In genomic region chr6:1820165-1820564, GRCh38 we compare ENCODE assay signal across 26 cellular contexts.
DNase-seq lines count a peak whose midpoint lies in the region; ATAC-seq, FAIRE-seq and TF ChIP-seq lines count a peak whose summit lies in the region.
"Had no signal": no experiment of that assay in that cellular context is flagged by ENCODE, and none has a peak within 500 bp of the region (broad histone marks: within the 10 kb centered on the region; RNA-seq: fewer than 3 reads in every experiment).

No MANE protein-coding gene starts in this region.

- ATAC-seq in activated CD8-positive, alpha-beta memory T cell treated with anti-CD3 and anti-CD28 coated beads, Interleukin-2, amount 10 ng/mL, durations not matched to agents 7 days and 5 days: no peak
- ATAC-seq: natural killer cell had no signal

- peaks cover 41% of the 10 kb centered on the region for H3K4me1 ChIP-seq in GM23248 (ENCODE audit: insufficient read depth)
- H3K4me1 ChIP-seq: prostate gland, testis had no signal

- H4K20me1 ChIP-seq in GM23248 (ENCODE audit: insufficient read depth): no peaks in the 10 kb centered on the region

- no peak overlapping the region for H3K4me3 Mint-ChIP-seq in activated CD8-positive, alpha-beta memory T cell treated with anti-CD3 and anti-CD28 coated beads, Interleukin-2, amount 10 ng/mL, durations not matched to agents 7 days and 5 days
- H3K4me3 Mint-ChIP-seq: brain; CD4-positive, alpha-beta memory T cell; natural killer cell had no signal

- in situ Hi-C loops in GM23248 (cut with MboI): no loop called here

- no peak overlapping the region for H2AFZ ChIP-seq in GM23248

- H3K27ac ChIP-seq in GM23248: peak overlapping the region; percentile 60
- H3K27ac ChIP-seq: epithelial cell of prostate, HL-60, prostate gland, testis had no signal

- no peak overlapping the region for H3K27ac Mint-ChIP-seq in activated CD8-positive, alpha-beta memory T cell treated with anti-CD3 and anti-CD28 coated beads, Interleukin-2, amount 10 ng/mL, durations not matched to agents 7 days and 5 days
- H3K27ac Mint-ChIP-seq: CD4-positive, alpha-beta memory T cell; natural killer cell had no signal

- no peaks in the 10 kb centered on the region for H3K27me3 ChIP-seq in GM23248 (replicated peaks; ENCODE audit: insufficient read depth)
- H3K27me3 ChIP-seq: heart right ventricle, testis had no signal

- CTCF ChIA-PET in activated CD8-positive, alpha-beta memory T cell treated with anti-CD3 and anti-CD28 coated beads, Interleukin-2, amount 10 ng/mL, durations not matched to agents 7 days and 5 days (lab: Charles Lee): no interaction called here

- no peaks in the 10 kb centered on the region for H3K36me3 ChIP-seq in GM23248 (ENCODE audit: low read depth)
- H3K36me3 ChIP-seq: heart right ventricle, prostate gland had no signal

- no peaks in the 10 kb centered on the region for H3K9me3 ChIP-seq in GM23248 (ENCODE audit: low read depth)
- H3K9me3 ChIP-seq: heart right ventricle, prostate gland, testis had no signal

- no peaks in the 10 kb centered on the region for H3K4me1 Mint-ChIP-seq in activated CD8-positive, alpha-beta memory T cell treated with anti-CD3 and anti-CD28 coated beads, Interleukin-2, amount 10 ng/mL, durations not matched to agents 7 days and 5 days
- H3K4me1 Mint-ChIP-seq: natural killer cell had no signal

- no peak overlapping the region for H3K9ac ChIP-seq in GM23248

- no peaks in the 10 kb centered on the region for H3K36me3 Mint-ChIP-seq in activated CD8-positive, alpha-beta memory T cell treated with anti-CD3 and anti-CD28 coated beads, Interleukin-2, amount 10 ng/mL, durations not matched to agents 7 days and 5 days
- H3K36me3 Mint-ChIP-seq: brain, natural killer cell had no signal

- no peaks in the 10 kb centered on the region for H3K9me3 Mint-ChIP-seq in activated CD8-positive, alpha-beta memory T cell treated with anti-CD3 and anti-CD28 coated beads, Interleukin-2, amount 10 ng/mL, durations not matched to agents 7 days and 5 days (ENCODE audit: low read depth)
- H3K9me3 Mint-ChIP-seq: brain, natural killer cell had no signal

- no peaks in the 10 kb centered on the region for H3K79me2 ChIP-seq in GM23248 (ENCODE audit: insufficient read depth)

- no peak for TF ChIP-seq POLR2A in GM12892 (IDR thresholded peaks at IDR 0.05; ENCODE audit: low read depth, low read length)

- no peaks in the 10 kb centered on the region for H3K27me3 Mint-ChIP-seq in activated CD8-positive, alpha-beta memory T cell treated with anti-CD3 and anti-CD28 coated beads, Interleukin-2, amount 10 ng/mL, durations not matched to agents 7 days and 5 days
- H3K27me3 Mint-ChIP-seq: CD4-positive, alpha-beta memory T cell had no signal

- H3K9me2 ChIP-seq in GM23248 (ENCODE audit: insufficient read depth): no peaks in the 10 kb centered on the region

- FAIRE-seq in A204.1 (lab: Jason Lieb, UNC) (peak; percentile 96), islet of Langerhans (lab: Jason Lieb, UNC) (peak; percentile 76), GM12892 (lab: Jason Lieb, UNC) (no peak)

- 4 to 7% methylated on average over 1 of the region's 1 CpG for WGBS in GM23248 (ENCODE audit: low coverage in 1 of 2, low lambda C conversion rate in 2 of 2, missing lambda C conversion rate in 2 of 2), 2 experiments

- peaks cover 25% of the 10 kb centered on the region; the same call in 1 of the 2 replicates for H3F3A ChIP-seq in GM23248 (ENCODE audit: insufficient read depth)

- DNase-seq in GM23248 (peak; percentile 52), astrocyte of the hippocampus (ENCODE audit: low read depth, low spot score) (peak; percentile 51), NCI-H82 (lab: John Stamatoyannopoulos, UW) (no peak), GM12892 (ENCODE audit: insufficient read length) (no peak), C1 segment of cervical spinal cord (lab: John Stamatoyannopoulos, UW) (no peak)
- DNase-seq in activated CD8-positive, alpha-beta memory T cell treated with anti-CD3 and anti-CD28 coated beads, Interleukin-2, amount 10 ng/mL, durations not matched to agents 7 days and 5 days: no peak
- DNase-seq: 8988T; activated CD4-positive, alpha-beta T cell treated with anti-CD3 and anti-CD28 coated beads, Interleukin-2, amount 50 U/mL, for 1 hour; activated naive CD4-positive, alpha-beta T cell treated with Interleukin-2 at 50 U/mL for 16 hours; CD4-positive, alpha-beta memory T cell; dermis blood vessel endothelial cell; DMS79 treated with DMSO at 0.1 percent for 48 hours; H7; heart right ventricle; islet precursor cell; MV-4-11; natural killer cell; NCI-H187 treated with DMSO at 0.1 percent for 48 hours; NCI-H446; testis had no signal

- peak overlapping the region; percentile 77 for H3K4me2 ChIP-seq in GM23248 (ENCODE audit: unreplicated experiment)

- peak overlapping the region; percentile 60; the same call in 1 of the 2 replicates for H3K4me3 ChIP-seq in GM23248
- H3K4me3 ChIP-seq: heart right ventricle, prostate gland, testis had no signal

Comparison
In these comparisons a context has a peak if more than half of its experiments do, and no peak if none do; other contexts are left out.
1. DNase-seq: peak in GM23248 (single experiment) and astrocyte of the hippocampus (single experiment); none in NCI-H82 (single experiment), GM12892 (single experiment), C1 segment of cervical spinal cord (0 of 14) and activated CD8-positive, alpha-beta memory T cell treated with anti-CD3 and anti-CD28 coated beads, Interleukin-2, amount 10 ng/mL, durations not matched to agents 7 days and 5 days (single experiment).